ENCODE assay signal across 3 cellular contexts in genomic region chr7:99954643-99955042, GRCh38. TPM values are rescaled to one million over a fixed set of nuclear protein-coding genes. Genes with fewer than 3 reads are reported as not detected.
"Had no signal": no experiment of that assay in that cellular context is flagged by ENCODE, and none has a peak within 500 bp of the region (broad histone marks: within the 10 kb centered on the region; RNA-seq: fewer than 3 reads in every experiment).

No MANE protein-coding gene starts in this region.

RNA-seq across cellular contexts. Expression of gene AZGP1, which starts 21.2 kb away (rescaled TPM):
- total RNA-seq: H9, HFFc6, HT1080 had no signal

RNA-seq across cellular contexts. Expression of gene GJC3, which starts 25.2 kb away (rescaled TPM):
- total RNA-seq: HFFc6 had no signal
